18 cellular contexts compared by ENCODE assay signal in genomic region chr10:78849115-78849514, GRCh38.
DNase-seq lines count a peak whose midpoint lies in the region; ATAC-seq and TF ChIP-seq lines count a peak whose summit lies in the region.
"Had no signal": no experiment of that assay in that cellular context is flagged by ENCODE, and none has a peak within 500 bp of the region (broad histone marks: within the 10 kb centered on the region; RNA-seq: fewer than 3 reads in every experiment).

No MANE protein-coding gene starts in this region.

- H3K4me1 ChIP-seq in A673 (ENCODE audit: insufficient read depth, low read length, poor library complexity, severe bottlenecking), result no peaks in the 10 kb centered on the region

- DNase-seq in DMS 273 (lab: John Stamatoyannopoulos, UW; ENCODE audit: unreplicated experiment) (peak; percentile 67), DMS 273 treated with DMSO at 0.1 percent for 48 hours (lab: John Stamatoyannopoulos, UW) (no peak), A673 (ENCODE audit: low spot score) (peak; percentile 5), NCI-H2227 (lab: John Stamatoyannopoulos, UW; ENCODE audit: unreplicated experiment) (peak; percentile 66), coronary artery (ENCODE audit: low spot score) (peak; percentile 45), DMS114 treated with DMSO at 0.1 percent for 48 hours (lab: John Stamatoyannopoulos, UW; ENCODE audit: unreplicated experiment) (no peak), DMS53 treated with DMSO at 0.1 percent for 48 hours (lab: John Stamatoyannopoulos, UW; ENCODE audit: unreplicated experiment) (no peak)
- DNase-seq: EL, GOT3, NCI-H2081, NCI-H345, OCI-M1, Right ventricle myocardium superior, SW 1271, T-helper 2 cell had no signal

- no TSS peak for BruUV-seq in A673 (replicated peaks; lab: Mats Ljungman, UMichigan)

- CTCF ChIA-PET in A673 (lab: Charles Lee), result no interaction called here

- H3K27ac ChIP-seq in A673 (ENCODE audit: low read depth, low read length, poor library complexity, severe bottlenecking), result no peak overlapping the region
- H3K27ac ChIP-seq in coronary artery, result no peak overlapping the region
- H3K27ac ChIP-seq: 22Rv1 had no signal

- TF ChIP-seq CTCF in A673 (conservative IDR thresholded peaks at IDR 0.05; ENCODE audit: low read depth, low read length) (no peak), coronary artery (IDR thresholded peaks at IDR 0.05) (no peak)

- intact Hi-C loops in A673 (cut with micrococcal nuclease; ENCODE audit: unreplicated experiment), result loop anchor here (10.0 kb wide), 1 partner anchor 346 kb away; no protein-coding TSS in a partner anchor

- POLR2A ChIA-PET in A673 (lab: Charles Lee; ENCODE audit: low non-redundant PET), result no interaction called here

- H3K27me3 ChIP-seq in A673 (replicated peaks; ENCODE audit: insufficient read depth, low read depth, low read length, poor library complexity), result no peaks in the 10 kb centered on the region

- ATAC-seq in HG02852 (IDR thresholded peaks at IDR 0.05; ENCODE audit: unreplicated experiment), result no peak
- ATAC-seq: GM12878 had no signal

- H3K4me3 ChIP-seq in A673 (ENCODE audit: low read depth, low read length, poor library complexity, severe bottlenecking) (no peak overlapping the region), coronary artery (no peak overlapping the region)
- H3K4me3 ChIP-seq: GM12878 had no signal

- no peaks in the 10 kb centered on the region for H3K36me3 ChIP-seq in A673 (ENCODE audit: insufficient read depth, low read length, poor library complexity, severe bottlenecking)

- H3K9me3 ChIP-seq in A673 (ENCODE audit: low read depth, low read length, poor library complexity, severe bottlenecking), result no peaks in the 10 kb centered on the region

Comparison
In these comparisons a context has a peak if more than half of its experiments do, and no peak if none do; other contexts are left out.
1. DNase-seq: peak in DMS 273 (single experiment), A673 (single experiment), NCI-H2227 (single experiment) and coronary artery (single experiment); none in DMS 273 treated with DMSO at 0.1 percent for 48 hours (single experiment), DMS114 treated with DMSO at 0.1 percent for 48 hours (single experiment) and DMS53 treated with DMSO at 0.1 percent for 48 hours (single experiment).